15 cellular contexts compared by ENCODE assay signal in genomic region chr12:97800561-97800960, GRCh38.
"Had no signal": no experiment of that assay in that cellular context is flagged by ENCODE, and none has a peak within 500 bp of the region (broad histone marks: within the 10 kb centered on the region; RNA-seq: fewer than 3 reads in every experiment).

No MANE protein-coding gene starts in this region.

- H3K27ac ChIP-seq: foreskin keratinocyte, left ventricle myocardium inferior, lower lobe of right lung, ovary had no signal

- H3K4me3 ChIP-seq: left ventricle myocardium inferior, lower lobe of right lung, ovary, smooth muscle cell had no signal

- ATAC-seq: foreskin keratinocyte, left cardiac atrium, lower lobe of right lung, natural killer cell, right cardiac atrium had no signal

- H3K27me3 ChIP-seq: foreskin keratinocyte, ovary had no signal

- DNase-seq: effector CD4-positive, alpha-beta T cell; endodermal cell; erythroblast; foreskin keratinocyte; kidney; left cardiac atrium; left ventricle myocardium inferior; lower lobe of right lung; natural killer cell; nucleus accumbens; ovary; right cardiac atrium; stimulated activated CD4-positive, alpha-beta T cell treated with anti-CD3 and anti-CD28 coated beads, Interleukin-2, amount 100 ng/mL, for 48 hours; stimulated activated naive CD4-positive, alpha-beta T cell treated with Interleukin-2 at 50 U/mL for 16 hours had no signal
